ENCODE assay signal across 1 cellular context in genomic region chr10:104300736-104301292, GRCh38.
A peak's percentile ranks its signal among the peaks of the same experiment; 100 is the strongest.
TF ChIP-seq lines count a peak whose summit lies in the region.

No MANE protein-coding gene starts in this region.

TF ChIP-seq in IMR-90, 13 proteins besides CTCF, POLR2A, EP300 and RAD21 (continued from another document):
- TF ChIP-seq, protein P1, sequence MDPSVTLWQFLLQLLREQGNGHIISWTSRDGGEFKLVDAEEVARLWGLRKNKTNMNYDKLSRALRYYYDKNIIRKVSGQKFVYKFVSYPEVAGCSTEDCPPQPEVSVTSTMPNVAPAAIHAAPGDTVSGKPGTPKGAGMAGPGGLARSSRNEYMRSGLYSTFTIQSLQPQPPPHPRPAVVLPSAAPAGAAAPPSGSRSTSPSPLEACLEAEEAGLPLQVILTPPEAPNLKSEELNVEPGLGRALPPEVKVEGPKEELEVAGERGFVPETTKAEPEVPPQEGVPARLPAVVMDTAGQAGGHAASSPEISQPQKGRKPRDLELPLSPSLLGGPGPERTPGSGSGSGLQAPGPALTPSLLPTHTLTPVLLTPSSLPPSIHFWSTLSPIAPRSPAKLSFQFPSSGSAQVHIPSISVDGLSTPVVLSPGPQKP (IDR thresholded peaks at IDR 0.05; ENCODE audit: borderline replicate concordance, low read depth, low read length) = no peak
- peak; percentile 40; the same call in 1 of the 2 replicates for TF ChIP-seq SMC3 (IDR thresholded peaks at IDR 0.05; ENCODE audit: low read depth, low read length)
- peak; percentile 52; the same call in 1 of the 2 replicates for TF ChIP-seq BHLHE40 (IDR thresholded peaks at IDR 0.05; ENCODE audit: low read depth, low read length)
- TF ChIP-seq MAZ (IDR thresholded peaks at IDR 0.05; ENCODE audit: borderline replicate concordance, low read depth, low read length) = peak; percentile 35
- peak; percentile 87 for TF ChIP-seq MAFK (IDR thresholded peaks at IDR 0.05; ENCODE audit: low read depth, low read length)
- TF ChIP-seq MXI1 (IDR thresholded peaks at IDR 0.05; ENCODE audit: borderline replicate concordance, low read depth, low read length) = peak; percentile 49; the same call in 1 of the 2 replicates
- peak; percentile 94 for TF ChIP-seq CEBPB (IDR thresholded peaks at IDR 0.05; ENCODE audit: low read depth, low read length)
- TF ChIP-seq RCOR1 (IDR thresholded peaks at IDR 0.05; ENCODE audit: insufficient replicate concordance, low read length) = peak; percentile 97
- TF ChIP-seq RFX5 (IDR thresholded peaks at IDR 0.05; ENCODE audit: low read depth, low read length) = no peak
